Comparison of ENCODE assay signal across 10 cellular contexts in the genomic region with DNA sequence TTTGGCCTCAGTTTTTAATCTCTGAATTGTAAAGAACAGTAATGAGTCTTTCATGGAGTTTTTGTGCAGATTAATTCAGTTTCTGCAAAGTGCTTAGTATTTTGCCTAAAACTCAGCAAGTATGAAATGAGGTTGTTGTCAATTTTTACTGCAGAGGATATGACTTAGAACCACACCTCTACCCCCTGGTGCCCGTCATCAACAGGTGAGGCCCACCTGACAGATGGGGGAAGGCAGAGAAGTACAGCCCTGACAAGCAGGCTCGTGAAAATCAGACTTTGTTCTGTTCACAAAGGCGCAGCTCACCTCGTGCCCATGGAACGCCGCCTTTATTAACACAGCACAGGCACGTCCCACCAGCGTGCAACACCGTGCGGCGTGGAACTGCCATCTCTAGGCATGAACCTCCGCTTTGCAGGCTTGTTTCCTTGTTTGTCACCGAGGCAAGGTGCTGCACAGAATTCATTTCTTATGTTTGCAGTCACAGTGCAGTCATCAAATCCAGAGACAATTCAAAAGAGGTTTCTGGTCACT. TPM values are rescaled to one million over a fixed set of nuclear protein-coding genes. Genes with fewer than 3 reads are reported as not detected.
DNase-seq lines count a peak whose midpoint lies in the region; TF ChIP-seq lines count a peak whose summit lies in the region.
"Had no signal": no experiment of that assay in that cellular context is flagged by ENCODE, and none has a peak within 500 bp of the region (broad histone marks: within the 10 kb centered on the region; RNA-seq: fewer than 3 reads in every experiment).

No MANE protein-coding gene starts in this region.

- no peaks in the 10 kb centered on the region for H3K9me2 ChIP-seq in MM.1S (replicated peaks; ENCODE audit: insufficient read depth, low read length)

- H2AFZ ChIP-seq in MM.1S (ENCODE audit: low read length) (peak overlapping the region; percentile 81), neural progenitor cell (replicated peaks) (no peak overlapping the region)

- H3K4me2 ChIP-seq in MM.1S (ENCODE audit: low read depth, low read length): peak overlapping the region; percentile 69
- no peak overlapping the region for H3K4me2 ChIP-seq in neural progenitor cell

- no peaks in the 10 kb centered on the region for H3K9me3 ChIP-seq in CD4-positive, alpha-beta memory T cell (ENCODE audit: control insufficient read depth in 1 of 2, low read length in 2 of 2)
- H3K9me3 ChIP-seq in MM.1S (replicated peaks; ENCODE audit: insufficient read depth, low read length) (no peaks in the 10 kb centered on the region), endocrine pancreas (ENCODE audit: control insufficient read depth, low read length) (no peaks in the 10 kb centered on the region), neural progenitor cell (ENCODE audit: low read depth) (no peaks in the 10 kb centered on the region)

- CTCF ChIA-PET in CD4-positive, alpha-beta memory T cell (lab: Charles Lee; ENCODE audit: partially characterized antibody): interaction anchor here (1.4 to 5.1 kb wide), 2 partner anchors 11 to 14 kb away, joined by 7 to 45 read pairs; a partner anchor contains a TSS

- peaks cover 0 to 6% (median under 1%) of the 10 kb centered on the region in 8 donors for H3K9me3 Mint-ChIP-seq in CD4-positive, alpha-beta memory T cell
- peaks cover 10% of the 10 kb centered on the region for H3K9me3 Mint-ChIP-seq in neural progenitor cell

- H3K9ac ChIP-seq in MM.1S (ENCODE audit: low read length): peak overlapping the region; percentile 60
- H3K9ac ChIP-seq in endocrine pancreas (ENCODE audit: control insufficient read depth, insufficient read depth, low read length): peak overlapping the region; percentile 11
- H3K9ac ChIP-seq in neural progenitor cell: no peak overlapping the region

- H3K4me3 Mint-ChIP-seq in CD4-positive, alpha-beta memory T cell: peak overlapping the region; percentile 29 to 84 (median 70)
- H3K4me3 Mint-ChIP-seq in neural progenitor cell: no peak overlapping the region

- H3K79me2 ChIP-seq in MM.1S (ENCODE audit: low read length) (no peaks in the 10 kb centered on the region), neural progenitor cell (ENCODE audit: low read depth) (no peaks in the 10 kb centered on the region)

- H3K4me1 ChIP-seq in CD4-positive, alpha-beta memory T cell (ENCODE audit: insufficient read depth, low read length): no peaks in the 10 kb centered on the region
- peaks cover 15% of the 10 kb centered on the region for H3K4me1 ChIP-seq in MM.1S (ENCODE audit: low read length)
- H3K4me1 ChIP-seq in endocrine pancreas (ENCODE audit: control insufficient read depth, insufficient read depth, low read length): no peaks in the 10 kb centered on the region
- no peaks in the 10 kb centered on the region for H3K4me1 ChIP-seq in neural progenitor cell

- H3K4me1 Mint-ChIP-seq in CD4-positive, alpha-beta memory T cell: peaks cover 11 to 47% (median 20%) of the 10 kb centered on the region in 4 donors
- H3K4me1 Mint-ChIP-seq in neural progenitor cell: peaks cover 5% of the 10 kb centered on the region

- no peaks in the 10 kb centered on the region for H3K27me3 ChIP-seq in CD4-positive, alpha-beta memory T cell (ENCODE audit: insufficient read depth, low read length)
- H3K27me3 ChIP-seq in MM.1S (replicated peaks; ENCODE audit: insufficient read depth, low read length): no peaks in the 10 kb centered on the region
- no peaks in the 10 kb centered on the region for H3K27me3 ChIP-seq in endocrine pancreas (ENCODE audit: control insufficient read depth, insufficient read depth, low read length)
- H3K27me3 ChIP-seq in neural progenitor cell: no peaks in the 10 kb centered on the region

- H3K27ac Mint-ChIP-seq in CD4-positive, alpha-beta memory T cell: peak overlapping the region; percentile 9 to 97 (median 80)
- peak overlapping the region; percentile 29 for H3K27ac Mint-ChIP-seq in neural progenitor cell

- H3F3A ChIP-seq in MM.1S (ENCODE audit: insufficient read depth, low read length): peaks cover 20% of the 10 kb centered on the region
- H3F3A ChIP-seq in neural progenitor cell (ENCODE audit: low read depth): peaks cover 12% of the 10 kb centered on the region

- intact Hi-C loops in CD4-positive, alpha-beta memory T cell (cut with micrococcal nuclease): loop anchor here (1.0 to 10.0 kb wide), 4 partner anchors 13 to 1670 kb away; a partner anchor contains a TSS

- H3K4me3 ChIP-seq in CD4-positive, alpha-beta memory T cell (ENCODE audit: low read length in 2 of 2): peak overlapping the region in 1 of 2 donors; percentile 23
- H3K4me3 ChIP-seq in MM.1S (ENCODE audit: low read length) (peak overlapping the region; percentile 53), endocrine pancreas (ENCODE audit: control insufficient read depth, insufficient read depth, low read length) (peak overlapping the region; percentile 28), neural progenitor cell (no peak overlapping the region)

- no peaks in the 10 kb centered on the region for H3K36me3 ChIP-seq in CD4-positive, alpha-beta memory T cell (ENCODE audit: insufficient read depth, low read length)
- H3K36me3 ChIP-seq in MM.1S (replicated peaks; ENCODE audit: insufficient read depth, low read length): no peaks in the 10 kb centered on the region
- peaks cover 5% of the 10 kb centered on the region for H3K36me3 ChIP-seq in endocrine pancreas (ENCODE audit: control insufficient read depth, insufficient read depth, low read length)
- no peaks in the 10 kb centered on the region for H3K36me3 ChIP-seq in neural progenitor cell

- H4K20me1 ChIP-seq in MM.1S (ENCODE audit: insufficient read depth, low read length) (no peaks in the 10 kb centered on the region), neural progenitor cell (ENCODE audit: low read depth) (no peaks in the 10 kb centered on the region)

- peaks cover 21 to 26% of the 10 kb centered on the region in 2 donors for H3K36me3 Mint-ChIP-seq in CD4-positive, alpha-beta memory T cell
- H3K36me3 Mint-ChIP-seq in neural progenitor cell: peaks cover 10% of the 10 kb centered on the region

- POLR2A ChIA-PET in CD4-positive, alpha-beta memory T cell (lab: Charles Lee; ENCODE audit: partially characterized antibody): interaction anchor here (6.6 kb wide), 1 partner anchor 12 kb away, joined by 131 read pairs; a partner anchor contains a TSS

- peak in 1 of 5 donors; percentile 73 for DNase-seq in CD4-positive, alpha-beta memory T cell
- DNase-seq in MM.1S (no peak), neural progenitor cell (ENCODE audit: low spot score) (no peak), epidermal melanocyte (ENCODE audit: insufficient read length, low spot score) (no peak), GOT3 (lab: John Stamatoyannopoulos, UW) (no peak), NCI-H1436 treated with DMSO at 0.1 percent for 48 hours (lab: John Stamatoyannopoulos, UW) (no peak)
- no peak for DNase-seq in activated effector memory CD4-positive, alpha-beta T cell treated with Interleukin-2 at 50 U/mL for 16 hours
- DNase-seq: DMS79 treated with DMSO at 0.1 percent for 48 hours; stimulated activated CD4-positive, alpha-beta T cell treated with anti-CD3 and anti-CD28 coated beads, Interleukin-4, amount 100 ng/mL, for 24 hours had no signal

- no peaks in the 10 kb centered on the region for H3K27me3 Mint-ChIP-seq in CD4-positive, alpha-beta memory T cell
- H3K27me3 Mint-ChIP-seq in neural progenitor cell (ENCODE audit: insufficient read depth, low read depth): peaks cover 2% of the 10 kb centered on the region

- TF ChIP-seq CTCF in MM.1S (IDR thresholded peaks at IDR 0.05; ENCODE audit: low read length): no peak
- TF ChIP-seq CTCF in neural progenitor cell (IDR thresholded peaks at IDR 0.05): no peak

- H3K27ac ChIP-seq in CD4-positive, alpha-beta memory T cell (ENCODE audit: low read depth, low read length): peak overlapping the region; percentile 54
- peak overlapping the region; percentile 62 for H3K27ac ChIP-seq in MM.1S (ENCODE audit: low read length)
- no peak overlapping the region for H3K27ac ChIP-seq in neural progenitor cell

RNA-seq across cellular contexts. Expression of a gene that starts 13.3 kb away (rescaled TPM):
- total RNA-seq in CD4-positive, alpha-beta memory T cell: 10 to 100 TPM; 41.9 to 45.5 TPM
- polyA plus RNA-seq in CD4-positive, alpha-beta memory T cell: 10 to 100 TPM; 25.3 to 40.9 TPM
- total RNA-seq in neural progenitor cell (ENCODE audit: low replicate concordance): 0.37 and 1.3 TPM in 2 replicates

RNA-seq across cellular contexts. Expression of a gene that starts 22.6 kb away (rescaled TPM):
- total RNA-seq in CD4-positive, alpha-beta memory T cell: 1 to 10 TPM; 1.2 to 1.4 TPM
- not detected for polyA plus RNA-seq in CD4-positive, alpha-beta memory T cell
- total RNA-seq in neural progenitor cell (ENCODE audit: low replicate concordance): 0.39 TPM in 1 of 2 replicates, not detected in the other

Comparison
In these comparisons a context has a peak if more than half of its experiments do, and no peak if none do; other contexts are left out.
1. RNA of a gene that starts 13.3 kb away (total RNA-seq): 41.9 to 45.5 TPM in CD4-positive, alpha-beta memory T cell; 0.37 to 1.3 TPM in neural progenitor cell; every median in the first group is over 10 times any median in the second.